Comparison of ENCODE assay signal across 30 cellular contexts in the genomic region with DNA sequence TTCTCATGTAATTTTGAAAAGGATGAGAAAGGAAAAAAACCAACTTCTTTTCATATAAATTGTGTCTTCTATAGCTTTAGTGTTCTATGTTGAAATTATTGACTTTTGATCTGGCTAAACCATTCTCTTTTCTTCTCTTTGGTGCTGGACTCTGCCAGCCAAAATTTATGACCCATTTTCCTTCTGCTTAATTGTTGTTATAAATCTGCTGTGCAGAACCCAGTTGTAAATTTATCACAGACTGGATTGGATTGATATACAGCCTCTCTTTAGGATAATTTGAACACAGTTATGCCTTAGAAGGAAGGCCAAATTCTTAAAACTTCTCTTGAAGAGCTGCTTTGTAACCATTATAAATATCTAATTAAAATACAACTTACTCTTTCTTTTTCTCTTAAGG.
"Had no signal": no experiment of that assay in that cellular context is flagged by ENCODE, and none has a peak within 500 bp of the region (broad histone marks: within the 10 kb centered on the region; RNA-seq: fewer than 3 reads in every experiment).

No MANE protein-coding gene starts in this region.

- H3K4me2 ChIP-seq: PC-9 had no signal

- H3K4me3 ChIP-seq: cardiac muscle cell, PC-9 had no signal

- H3K4me3 Mint-ChIP-seq: activated CD4-positive, alpha-beta memory T cell treated with anti-CD3 and anti-CD28 coated beads, Interleukin-2, amount 10 ng/mL, durations not matched to agents 7 days and 5 days; activated CD8-positive, alpha-beta memory T cell treated with anti-CD3 and anti-CD28 coated beads, Interleukin-2, amount 10 ng/mL, durations not matched to agents 7 days and 5 days; activated naive CD8-positive, alpha-beta T cell treated with anti-CD3 and anti-CD28 coated beads for 36 hours; central memory CD8-positive, alpha-beta T cell; T-helper 1 cell treated with Interleukin-12 subunit alpha and Interleukin-12 subunit beta and Interleukin-4 antibody, amounts not matched to agents 30 μg/mL and 1 μg/mL, for 36 hours had no signal

- ATAC-seq: activated CD8-positive, alpha-beta memory T cell treated with anti-CD3 and anti-CD28 coated beads, Interleukin-2, amount 10 ng/mL, durations not matched to agents 7 days and 5 days; Right ventricle myocardium inferior had no signal

- H2AFZ ChIP-seq: PC-9 had no signal

- H3K27ac Mint-ChIP-seq: activated CD4-positive, alpha-beta memory T cell treated with anti-CD3 and anti-CD28 coated beads, Interleukin-2, amount 10 ng/mL, durations not matched to agents 7 days and 5 days; activated CD8-positive, alpha-beta memory T cell treated with anti-CD3 and anti-CD28 coated beads, Interleukin-2, amount 10 ng/mL, durations not matched to agents 7 days and 5 days; activated naive CD8-positive, alpha-beta T cell treated with anti-CD3 and anti-CD28 coated beads for 36 hours; T-helper 1 cell treated with Interleukin-12 subunit alpha and Interleukin-12 subunit beta and Interleukin-4 antibody, amounts not matched to agents 30 μg/mL and 1 μg/mL, for 36 hours had no signal

- H3K27ac ChIP-seq: cardiac muscle cell, PC-9, RWPE1, WERI-Rb-1 had no signal

- H3K9me3 Mint-ChIP-seq: activated CD4-positive, alpha-beta memory T cell treated with anti-CD3 and anti-CD28 coated beads, Interleukin-2, amount 10 ng/mL, durations not matched to agents 7 days and 5 days; activated naive CD8-positive, alpha-beta T cell treated with anti-CD3 and anti-CD28 coated beads for 36 hours; central memory CD8-positive, alpha-beta T cell; T-helper 1 cell treated with Interleukin-12 subunit alpha and Interleukin-12 subunit beta and Interleukin-4 antibody, amounts not matched to agents 30 μg/mL and 1 μg/mL, for 36 hours had no signal

- H3K27me3 Mint-ChIP-seq: activated CD4-positive, alpha-beta memory T cell treated with anti-CD3 and anti-CD28 coated beads, Interleukin-2, amount 10 ng/mL, durations not matched to agents 7 days and 5 days; activated naive CD8-positive, alpha-beta T cell treated with anti-CD3 and anti-CD28 coated beads for 36 hours had no signal

- H3K36me3 ChIP-seq: cardiac muscle cell, WERI-Rb-1 had no signal

- H3K36me3 Mint-ChIP-seq: activated CD8-positive, alpha-beta memory T cell treated with anti-CD3 and anti-CD28 coated beads, Interleukin-2, amount 10 ng/mL, durations not matched to agents 7 days and 5 days; activated naive CD8-positive, alpha-beta T cell treated with anti-CD3 and anti-CD28 coated beads for 36 hours had no signal

- H3K4me1 Mint-ChIP-seq: activated CD4-positive, alpha-beta memory T cell treated with anti-CD3 and anti-CD28 coated beads, Interleukin-2, amount 10 ng/mL, durations not matched to agents 7 days and 5 days; activated CD8-positive, alpha-beta memory T cell treated with anti-CD3 and anti-CD28 coated beads, Interleukin-2, amount 10 ng/mL, durations not matched to agents 7 days and 5 days; activated naive CD8-positive, alpha-beta T cell treated with anti-CD3 and anti-CD28 coated beads for 36 hours; central memory CD8-positive, alpha-beta T cell had no signal

- DNase-seq: activated CD4-positive, alpha-beta memory T cell treated with anti-CD3 and anti-CD28 coated beads, Interleukin-2, amount 10 ng/mL, durations not matched to agents 7 days and 5 days; activated CD4-positive, alpha-beta T cell treated with anti-CD3 and anti-CD28 coated beads for 1 hour; activated CD4-positive, alpha-beta T cell treated with anti-CD3 and anti-CD28 coated beads for 48 hours; activated CD4-positive, CD25-positive, alpha-beta regulatory T cell; activated CD8-positive, alpha-beta memory T cell treated with anti-CD3 and anti-CD28 coated beads for 24 hours; activated CD8-positive, alpha-beta memory T cell treated with anti-CD3 and anti-CD28 coated beads, Interleukin-2, amount 10 ng/mL, durations not matched to agents 7 days and 5 days; activated CD8-positive, alpha-beta memory T cell treated with anti-CD3 and anti-CD28 coated beads, Interleukin-2, amount 50 U/mL, for 48 hours; activated effector memory CD4-positive, alpha-beta T cell treated with anti-CD3 and anti-CD28 coated beads, Interleukin-2, amount 50 U/mL, for 16 hours; activated naive CD4-positive, alpha-beta T cell; activated naive CD4-positive, alpha-beta T cell treated with anti-CD3 and anti-CD28 coated beads, Interleukin-2, amount 50 U/mL, for 16 hours; activated naive CD8-positive, alpha-beta T cell treated with anti-CD3 and anti-CD28 coated beads for 36 hours; activated T-cell treated with anti-CD3 and anti-CD28 coated beads, Interleukin-2, amount 50 U/mL, for 48 hours; amniotic stem cell; aorta; NCI-H1105; NCI-H1417 treated with DMSO at 0.1 percent for 48 hours; NCI-H187 treated with DMSO at 0.1 percent for 48 hours; NCI-H2081; NCI-H345; NCI-H524 treated with DMSO at 0.1 percent for 48 hours; NCI-H748 treated with DMSO at 0.1 percent for 48 hours; PC-9; SIG-M5; T-helper 9 cell; WERI-Rb-1 had no signal

- H3K27me3 ChIP-seq: cardiac muscle cell had no signal
